Comparison of ENCODE assay signal across 21 cellular contexts in the genomic region with DNA sequence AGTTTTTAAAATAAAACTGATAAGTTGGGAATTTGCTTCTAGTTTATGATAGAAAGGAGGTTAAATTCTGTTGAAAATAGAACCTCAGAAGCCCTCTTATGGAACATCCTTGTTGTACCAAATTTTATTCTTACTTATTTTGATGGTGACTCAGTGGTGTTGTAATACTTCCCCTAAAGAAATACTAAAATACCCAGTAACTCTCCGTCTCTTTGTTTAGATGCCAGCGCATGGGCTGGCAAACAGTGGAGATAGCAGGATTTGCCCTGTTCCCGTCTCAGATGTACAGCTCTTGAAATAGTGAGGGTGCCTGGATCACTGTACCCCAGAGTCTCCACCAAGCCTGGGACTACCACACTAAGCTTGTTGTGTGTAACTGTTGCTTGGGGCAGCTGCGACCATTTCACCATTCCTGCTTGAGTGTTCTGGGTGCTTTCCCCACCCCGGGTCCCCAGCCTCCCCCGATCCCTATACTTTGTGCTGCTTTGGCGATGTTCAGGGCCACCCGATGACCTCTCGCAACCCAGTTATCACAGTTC.
DNase-seq lines count a peak whose midpoint lies in the region; ATAC-seq, FAIRE-seq and TF ChIP-seq lines count a peak whose summit lies in the region.
"Had no signal": no experiment of that assay in that cellular context is flagged by ENCODE, and none has a peak within 500 bp of the region (broad histone marks: within the 10 kb centered on the region; RNA-seq: fewer than 3 reads in every experiment).

No MANE protein-coding gene starts in this region.

- POLR2A ChIA-PET in CD4-positive, alpha-beta memory T cell (lab: Charles Lee; ENCODE audit: partially characterized antibody): no interaction called here

- peaks cover 28% of the 10 kb centered on the region for H3K79me2 ChIP-seq in osteoblast (ENCODE audit: insufficient read depth, low read length)

- ATAC-seq in aorta (ENCODE audit: low FRiP score): no peak
- ATAC-seq: effector memory CD8-positive, alpha-beta T cell had no signal

- no peak overlapping the region for H3K4me2 ChIP-seq in osteoblast (ENCODE audit: insufficient read depth, low read length)
- H3K4me2 ChIP-seq: neural progenitor cell had no signal

- peak overlapping the region; percentile 33 for H3K27ac ChIP-seq in osteoblast (ENCODE audit: low read depth, low read length)
- no peak overlapping the region for H3K27ac ChIP-seq in aorta (ENCODE audit: low read depth in 1 of 2, low read length in 2 of 2)
- no peak overlapping the region for H3K27ac ChIP-seq in CD4-positive, alpha-beta memory T cell (ENCODE audit: low read depth, low read length)
- no peak overlapping the region for H3K27ac ChIP-seq in small intestine (ENCODE audit: low read depth in 1 of 2, low read length in 1 of 2)
- H3K27ac ChIP-seq: neural progenitor cell, suprapubic skin had no signal

- TF ChIP-seq CTCF in HFFc6 (IDR thresholded peaks at IDR 0.05): no peak
- no peak for TF ChIP-seq CTCF in osteoblast (IDR thresholded peaks at IDR 0.05; ENCODE audit: extremely low read depth, low read depth, low read length)

- intact Hi-C loops in aorta (cut with DNase I): no loop called here
- intact Hi-C loops in CD4-positive, alpha-beta memory T cell (cut with micrococcal nuclease): no loop called here

- H3K4me1 ChIP-seq in osteoblast (ENCODE audit: insufficient read depth, low read length): peaks cover 20% of the 10 kb centered on the region
- H3K4me1 ChIP-seq in aorta (ENCODE audit: control insufficient read depth in 1 of 2, insufficient read depth in 2 of 2, low read length in 2 of 2): peaks cover 7 to 17% of the 10 kb centered on the region in 2 donors
- H3K4me1 ChIP-seq in CD4-positive, alpha-beta memory T cell (ENCODE audit: insufficient read depth, low read length): no peaks in the 10 kb centered on the region
- no peaks in the 10 kb centered on the region for H3K4me1 ChIP-seq in small intestine (ENCODE audit: control insufficient read depth in 2 of 2, insufficient read depth in 1 of 2, low read depth in 1 of 2, low read length in 1 of 2)

- H3K4me3 ChIP-seq in osteoblast (ENCODE audit: insufficient read depth, low read length) (no peak overlapping the region), aorta (ENCODE audit: low read length in 2 of 2) (no peak overlapping the region), small intestine (ENCODE audit: low read depth in 1 of 2, low read length in 2 of 2) (no peak overlapping the region)
- H3K4me3 ChIP-seq in CD4-positive, alpha-beta memory T cell (ENCODE audit: low read length in 2 of 2): no peak overlapping the region
- H3K4me3 ChIP-seq: neural progenitor cell, suprapubic skin had no signal

- DNase-seq in AG20443 (ENCODE audit: low spot score) (peak; percentile 40), HFFc6 (no peak), fibroblast of gingiva (ENCODE audit: low read depth) (peak; percentile 62), osteoblast (ENCODE audit: insufficient read length, low spot score, missing footprints) (peak; percentile 79), aorta (no peak), small intestine (no peak)
- no peak for DNase-seq in CD4-positive, alpha-beta memory T cell
- DNase-seq: activated CD4-positive, alpha-beta T cell treated with anti-CD3 and anti-CD28 coated beads for 48 hours; activated gamma-delta T cell; amygdala; Caco-2; effector memory CD8-positive, alpha-beta T cell; hypothalamus; Karpas-422; NCI-H1105 treated with DMSO at 0.1 percent for 48 hours; NCI-H2081 treated with DMSO at 0.1 percent for 48 hours; NCI-H524 had no signal

- FAIRE-seq in small intestine (lab: Jason Lieb, UNC): no peak
- FAIRE-seq: TTC549 had no signal

- WGBS in aorta, 2 donors: 60 to 61% methylated on average over 9 of the region's 9 CpGs
- 96 to 99% (median 98%) methylated on average over 9 of the region's 9 CpGs for WGBS in small intestine, 3 donors

- H3K9me3 Mint-ChIP-seq in HFFc6: no peaks in the 10 kb centered on the region
- peaks cover 0 to 2% (median 0%) of the 10 kb centered on the region in 8 donors for H3K9me3 Mint-ChIP-seq in CD4-positive, alpha-beta memory T cell

- CTCF ChIA-PET in CD4-positive, alpha-beta memory T cell (lab: Charles Lee; ENCODE audit: partially characterized antibody): no interaction called here

- H3K4me3 Mint-ChIP-seq in HFFc6: no peak overlapping the region
- no peak overlapping the region for H3K4me3 Mint-ChIP-seq in CD4-positive, alpha-beta memory T cell
- H3K4me3 Mint-ChIP-seq: B cell; effector memory CD8-positive, alpha-beta T cell; neural progenitor cell had no signal

- H2AFZ ChIP-seq in osteoblast (ENCODE audit: low read length): no peak overlapping the region
- H2AFZ ChIP-seq: neural progenitor cell had no signal

- H3K9me3 ChIP-seq in osteoblast (ENCODE audit: low read depth, low read length): no peaks in the 10 kb centered on the region
- H3K9me3 ChIP-seq in aorta (ENCODE audit: control insufficient read depth, low read length): no peaks in the 10 kb centered on the region
- no peaks in the 10 kb centered on the region for H3K9me3 ChIP-seq in CD4-positive, alpha-beta memory T cell (ENCODE audit: control insufficient read depth in 1 of 2, low read length in 2 of 2)
- no peaks in the 10 kb centered on the region for H3K9me3 ChIP-seq in small intestine (ENCODE audit: control insufficient read depth, low read depth)
- H3K9me3 ChIP-seq: Caco-2, suprapubic skin had no signal

- peaks cover 2% of the 10 kb centered on the region for H3K27me3 Mint-ChIP-seq in HFFc6 (ENCODE audit: insufficient read depth)
- H3K27me3 Mint-ChIP-seq in CD4-positive, alpha-beta memory T cell: no peaks in the 10 kb centered on the region
- H3K27me3 Mint-ChIP-seq: B cell; effector memory CD8-positive, alpha-beta T cell had no signal

- H3K4me1 Mint-ChIP-seq in HFFc6 (ENCODE audit: low read depth): peaks cover 36% of the 10 kb centered on the region
- peaks cover 0 to 13% (median 7%) of the 10 kb centered on the region in 4 donors for H3K4me1 Mint-ChIP-seq in CD4-positive, alpha-beta memory T cell

- H3K27me3 ChIP-seq in osteoblast (ENCODE audit: insufficient read depth, low read length): no peaks in the 10 kb centered on the region
- no peaks in the 10 kb centered on the region for H3K27me3 ChIP-seq in aorta (ENCODE audit: control insufficient read depth in 1 of 2, insufficient read depth in 2 of 2, low read length in 1 of 2)
- no peaks in the 10 kb centered on the region for H3K27me3 ChIP-seq in CD4-positive, alpha-beta memory T cell (ENCODE audit: insufficient read depth, low read length)
- no peaks in the 10 kb centered on the region for H3K27me3 ChIP-seq in small intestine (ENCODE audit: control insufficient read depth in 2 of 2, insufficient read depth in 2 of 2, low read length in 2 of 2)
- H3K27me3 ChIP-seq: neural progenitor cell, suprapubic skin had no signal

- H3K36me3 Mint-ChIP-seq in HFFc6 (ENCODE audit: low read depth): peaks cover 47% of the 10 kb centered on the region
- H3K36me3 Mint-ChIP-seq in CD4-positive, alpha-beta memory T cell: peaks cover 73 to 84% of the 10 kb centered on the region in 2 donors

- H3K36me3 ChIP-seq in osteoblast (ENCODE audit: insufficient read depth, low read length): peaks cover 9% of the 10 kb centered on the region
- peaks cover 2 to 3% of the 10 kb centered on the region in 2 donors for H3K36me3 ChIP-seq in aorta (ENCODE audit: control insufficient read depth in 1 of 2, insufficient read depth in 2 of 2, low read length in 1 of 2)
- peaks cover 24% of the 10 kb centered on the region for H3K36me3 ChIP-seq in CD4-positive, alpha-beta memory T cell (ENCODE audit: insufficient read depth, low read length)
- H3K36me3 ChIP-seq in small intestine (ENCODE audit: control insufficient read depth in 2 of 2, insufficient read depth in 2 of 2, low read length in 2 of 2): peaks cover 0 to 6% of the 10 kb centered on the region in 2 donors
- H3K36me3 ChIP-seq: neural progenitor cell had no signal

- peaks cover 14% of the 10 kb centered on the region for H4K20me1 ChIP-seq in osteoblast (ENCODE audit: insufficient read depth, low read length)

- H3K27ac Mint-ChIP-seq in HFFc6: peak overlapping the region; percentile 57; the same call in 1 of the 2 replicates
- peak overlapping the region in 1 of 7 donors; percentile 69 for H3K27ac Mint-ChIP-seq in CD4-positive, alpha-beta memory T cell
- H3K27ac Mint-ChIP-seq: B cell, neural progenitor cell had no signal

Comparison
In these comparisons a context has a peak if more than half of its experiments do, and no peak if none do; other contexts are left out.
1. DNase-seq: peak in AG20443 (single experiment), fibroblast of gingiva (single experiment) and osteoblast (single experiment); none in HFFc6 (single experiment), aorta (0 of 2), CD4-positive, alpha-beta memory T cell (0 of 5) and small intestine (single experiment).